ENCODE assay signal across 15 cellular contexts in the genomic region with DNA sequence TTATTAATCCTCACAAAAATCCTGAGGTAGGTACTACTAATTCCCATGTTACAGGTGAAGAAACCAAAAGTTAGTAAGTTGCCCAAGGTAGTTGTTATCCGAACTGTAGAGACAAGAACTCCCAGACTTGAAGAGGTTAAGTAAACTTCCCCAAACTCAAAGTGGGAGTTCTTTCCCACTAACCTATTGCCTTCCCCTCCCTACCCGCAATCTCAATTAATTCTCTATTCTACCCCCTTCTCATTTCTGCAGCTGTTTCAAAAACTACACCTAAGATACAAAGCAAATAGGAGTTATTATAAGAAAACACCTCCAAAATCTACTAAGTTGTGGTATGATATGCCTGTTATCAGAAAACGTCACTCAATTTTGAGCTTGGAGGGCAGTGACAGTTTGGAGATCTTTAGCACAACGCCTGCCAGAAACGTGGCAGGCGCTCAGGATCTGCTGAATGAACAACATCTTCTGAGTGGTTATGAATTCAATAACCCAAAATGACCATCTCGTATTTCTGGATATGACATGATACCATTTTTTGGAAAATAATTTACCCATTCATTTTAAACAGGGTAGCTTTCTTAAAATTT. TPM values are rescaled to one million over a fixed set of nuclear protein-coding genes. Genes with fewer than 3 reads are reported as not detected.
DNase-seq lines count a peak whose midpoint lies in the region; ATAC-seq and TF ChIP-seq lines count a peak whose summit lies in the region.
"Had no signal": no experiment of that assay in that cellular context is flagged by ENCODE, and none has a peak within 500 bp of the region (broad histone marks: within the 10 kb centered on the region; RNA-seq: fewer than 3 reads in every experiment).

No MANE protein-coding gene starts in this region.

- TF ChIP-seq CTCF in Peyer's patch (IDR thresholded peaks at IDR 0.05): no peak
- TF ChIP-seq CTCF in epithelial cell of proximal tubule (conservative IDR thresholded peaks at IDR 0.05; ENCODE audit: low read depth, low read length): no peak
- TF ChIP-seq CTCF in thoracic aorta (IDR thresholded peaks at IDR 0.05): no peak
- TF ChIP-seq CTCF in lower leg skin (IDR thresholded peaks at IDR 0.05): no peak

- H3K27me3 Mint-ChIP-seq in activated T-cell treated with anti-CD3 and anti-CD28 coated beads, Interleukin-2, amount 50 U/mL, for 24 hours: no peaks in the 10 kb centered on the region

- TF ChIP-seq POLR2A in Peyer's patch (IDR thresholded peaks at IDR 0.05) (no peak), lower leg skin (IDR thresholded peaks at IDR 0.05) (no peak)

- H3K27ac Mint-ChIP-seq in activated T-cell treated with anti-CD3 and anti-CD28 coated beads, Interleukin-2, amount 50 U/mL, for 24 hours: peak overlapping the region; percentile 9

- H3K4me1 Mint-ChIP-seq in activated T-cell treated with anti-CD3 and anti-CD28 coated beads, Interleukin-2, amount 50 U/mL, for 24 hours (ENCODE audit: low read depth): peaks cover 90% of the 10 kb centered on the region

- H3K27me3 ChIP-seq in Peyer's patch: no peaks in the 10 kb centered on the region
- H3K27me3 ChIP-seq in thoracic aorta (replicated peaks; ENCODE audit: insufficient read depth): no peaks in the 10 kb centered on the region
- H3K27me3 ChIP-seq: ovary had no signal

- no peaks in the 10 kb centered on the region for H3K9me3 ChIP-seq in Peyer's patch
- H3K9me3 ChIP-seq in thoracic aorta: no peaks in the 10 kb centered on the region
- H3K9me3 ChIP-seq: ovary had no signal

- H3K4me3 ChIP-seq in Peyer's patch (peak overlapping the region in 2 of 4 donors; percentile 3 to 28), epithelial cell of proximal tubule (ENCODE audit: low read depth, low read length) (peak overlapping the region; percentile 17), thoracic aorta (peak overlapping the region; percentile 5), lower leg skin (ENCODE audit: low read depth, poor library complexity, severe bottlenecking) (no peak overlapping the region)
- H3K4me3 ChIP-seq: ovary had no signal

- 38 to 40% methylated on average over 7 of the region's 7 CpGs for WGBS in lower leg skin, 2 donors

- H3K27ac ChIP-seq in Peyer's patch (peak overlapping the region in 3 of 4 donors; percentile 26 to 79 (median 73)), thoracic aorta (no peak overlapping the region)
- H3K27ac ChIP-seq: KMS-11, ovary, WERI-Rb-1 had no signal

- no peaks in the 10 kb centered on the region for H3K36me3 ChIP-seq in Peyer's patch
- H3K36me3 ChIP-seq in thoracic aorta: no peaks in the 10 kb centered on the region
- H3K36me3 ChIP-seq: ovary had no signal

- intact Hi-C loops in lower leg skin (cut with DNase I; ENCODE audit: low total_unique reads): no loop called here

- no peak for ATAC-seq in thoracic aorta (ENCODE audit: insufficient number of reproducible peaks, low FRiP score, low read depth)
- no peak for ATAC-seq in GM19455 (IDR thresholded peaks at IDR 0.05; ENCODE audit: unreplicated experiment)
- ATAC-seq: stimulated activated naive CD8-positive, alpha-beta T cell treated with anti-CD3 and anti-CD28 coated beads, Interleukin-15, Interleukin-2, amounts not matched to agents 100 U/mL and 50 U/mL, for 24 hours had no signal

- peaks cover 76% of the 10 kb centered on the region for H3K36me3 Mint-ChIP-seq in activated T-cell treated with anti-CD3 and anti-CD28 coated beads, Interleukin-2, amount 50 U/mL, for 24 hours (ENCODE audit: low read depth)

- H3K4me1 ChIP-seq in Peyer's patch (peaks cover 0 to 81% (median 5%) of the 10 kb centered on the region in 4 donors), thoracic aorta (ENCODE audit: control insufficient read depth in 1 of 2, low read depth in 2 of 2) (peaks cover 36 to 83% of the 10 kb centered on the region in 2 donors)

- no peak for DNase-seq in activated T-cell treated with anti-CD3 and anti-CD28 coated beads, Interleukin-2, amount 50 U/mL, for 24 hours
- DNase-seq in activated T-cell treated with anti-CD3 and anti-CD28 coated beads, Interleukin-2, amount 50 U/mL, for 1 hour: no peak
- no peak for DNase-seq in Peyer's patch
- DNase-seq in epithelial cell of proximal tubule (ENCODE audit: low read depth): no peak
- DNase-seq in thoracic aorta (ENCODE audit: low spot score): no peak
- DNase-seq in lower leg skin (ENCODE audit: low spot score in 2 of 2): no peak
- no peak for DNase-seq in NCI-H510A (lab: John Stamatoyannopoulos, UW)
- DNase-seq: activated naive CD4-positive, alpha-beta T cell treated with Interleukin-2 at 50 U/mL for 16 hours; NCI-H146; NCI-H510A treated with DMSO at 0.1 percent for 48 hours; ovary; stimulated activated naive CD8-positive, alpha-beta T cell treated with anti-CD3 and anti-CD28 coated beads, Interleukin-15, Interleukin-2, amounts not matched to agents 100 U/mL and 50 U/mL, for 24 hours; WERI-Rb-1 had no signal

- no peaks in the 10 kb centered on the region for H3K9me3 Mint-ChIP-seq in activated T-cell treated with anti-CD3 and anti-CD28 coated beads, Interleukin-2, amount 50 U/mL, for 24 hours

- H3K4me3 Mint-ChIP-seq in activated T-cell treated with anti-CD3 and anti-CD28 coated beads, Interleukin-2, amount 50 U/mL, for 24 hours: no peak overlapping the region

RNA-seq across cellular contexts. Expression of a gene that starts 7.1 kb away (rescaled TPM):
- total RNA-seq in Peyer's patch (100 to 1,000 TPM in 2 of 4 donors, 10 to 100 TPM in 2; 60.2 to 105 (median 97.3) TPM), epithelial cell of proximal tubule (84.8 and 112 TPM in 2 replicates), thoracic aorta (10 to 100 TPM; 83.9 to 90.7 TPM), lower leg skin (10 to 100 TPM; 86.0 to 96.7 (median 90.3) TPM)

Comparison
In these comparisons a context has a peak if more than half of its experiments do, and no peak if none do; other contexts are left out.
1. H3K27ac ChIP-seq: peak in Peyer's patch (3 of 4); none in thoracic aorta (0 of 2).